1 cellular context compared by ENCODE assay signal in genomic region chr15:75367913-75368688, GRCh38.
TF ChIP-seq lines count a peak whose summit lies in the region.

MAN2C1 (minus strand) TSS chr15:75368607; CDS start chr15:75368583, 24 bp downstream.

TF ChIP-seq in K562, 482 proteins besides CTCF, POLR2A, EP300 and RAD21 (continued from another document and continues in another):
- TF ChIP-seq, protein P1, sequence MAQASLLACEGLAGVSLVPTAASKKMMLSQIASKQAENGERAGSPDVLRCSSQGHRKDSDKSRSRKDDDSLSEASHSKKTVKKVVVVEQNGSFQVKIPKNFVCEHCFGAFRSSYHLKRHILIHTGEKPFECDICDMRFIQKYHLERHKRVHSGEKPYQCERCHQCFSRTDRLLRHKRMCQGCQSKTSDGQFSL (CRISPR knock-in tag; IDR thresholded peaks at IDR 0.05), result 0 out of 2 replicates have a peak, but pooled peaks have one; percentile 22
- TF ChIP-seq, protein P1 (tag; IDR thresholded peaks at IDR 0.05), result no peak
- TF ChIP-seq, protein P2, sequence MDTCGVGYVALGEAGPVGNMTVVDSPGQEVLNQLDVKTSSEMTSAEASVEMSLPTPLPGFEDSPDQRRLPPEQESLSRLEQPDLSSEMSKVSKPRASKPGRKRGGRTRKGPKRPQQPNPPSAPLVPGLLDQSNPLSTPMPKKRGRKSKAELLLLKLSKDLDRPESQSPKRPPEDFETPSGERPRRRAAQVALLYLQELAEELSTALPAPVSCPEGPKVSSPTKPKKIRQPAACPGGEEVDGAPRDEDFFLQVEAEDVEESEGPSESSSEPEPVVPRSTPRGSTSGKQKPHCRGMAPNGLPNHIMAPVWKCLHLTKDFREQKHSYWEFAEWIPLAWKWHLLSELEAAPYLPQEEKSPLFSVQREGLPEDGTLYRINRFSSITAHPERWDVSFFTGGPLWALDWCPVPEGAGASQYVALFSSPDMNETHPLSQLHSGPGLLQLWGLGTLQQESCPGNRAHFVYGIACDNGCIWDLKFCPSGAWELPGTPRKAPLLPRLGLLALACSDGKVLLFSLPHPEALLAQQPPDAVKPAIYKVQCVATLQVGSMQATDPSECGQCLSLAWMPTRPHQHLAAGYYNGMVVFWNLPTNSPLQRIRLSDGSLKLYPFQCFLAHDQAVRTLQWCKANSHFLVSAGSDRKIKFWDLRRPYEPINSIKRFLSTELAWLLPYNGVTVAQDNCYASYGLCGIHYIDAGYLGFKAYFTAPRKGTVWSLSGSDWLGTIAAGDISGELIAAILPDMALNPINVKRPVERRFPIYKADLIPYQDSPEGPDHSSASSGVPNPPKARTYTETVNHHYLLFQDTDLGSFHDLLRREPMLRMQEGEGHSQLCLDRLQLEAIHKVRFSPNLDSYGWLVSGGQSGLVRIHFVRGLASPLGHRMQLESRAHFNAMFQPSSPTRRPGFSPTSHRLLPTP (IDR thresholded peaks at IDR 0.05; ENCODE audit: borderline replicate concordance, extremely low read depth, insufficient read length), result no peak
- no peak for TF ChIP-seq DDX20 (tag; IDR thresholded peaks at IDR 0.05; ENCODE audit: low read depth)
- TF ChIP-seq MECOM (CRISPR knock-in tag; IDR thresholded peaks at IDR 0.05), result no peak
- TF ChIP-seq ZNF212 (CRISPR knock-in tag; IDR thresholded peaks at IDR 0.05), result no peak
- TF ChIP-seq RBM25 (IDR thresholded peaks at IDR 0.05; ENCODE audit: low read depth, low read length, severe bottlenecking), result no peak
- TF ChIP-seq POLR2AphosphoS2 (IDR thresholded peaks at IDR 0.05; ENCODE audit: low read length), result no peak; the same call in 1 of the 2 replicates
- no peak for TF ChIP-seq NR0B1 (IDR thresholded peaks at IDR 0.05; ENCODE audit: partially characterized antibody)
- TF ChIP-seq, protein P3, sequence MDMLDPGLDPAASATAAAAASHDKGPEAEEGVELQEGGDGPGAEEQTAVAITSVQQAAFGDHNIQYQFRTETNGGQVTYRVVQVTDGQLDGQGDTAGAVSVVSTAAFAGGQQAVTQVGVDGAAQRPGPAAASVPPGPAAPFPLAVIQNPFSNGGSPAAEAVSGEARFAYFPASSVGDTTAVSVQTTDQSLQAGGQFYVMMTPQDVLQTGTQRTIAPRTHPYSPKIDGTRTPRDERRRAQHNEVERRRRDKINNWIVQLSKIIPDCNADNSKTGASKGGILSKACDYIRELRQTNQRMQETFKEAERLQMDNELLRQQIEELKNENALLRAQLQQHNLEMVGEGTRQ (CRISPR knock-in tag; IDR thresholded peaks at IDR 0.05), result no peak; the same call in 1 of the 2 replicates
- TF ChIP-seq ZNF449 (CRISPR knock-in tag; IDR thresholded peaks at IDR 0.05), result no peak
- TF ChIP-seq TAF15 (IDR thresholded peaks at IDR 0.05; ENCODE audit: low read depth, low read length), result no peak
- TF ChIP-seq MEF2D (tag; conservative IDR thresholded peaks at IDR 0.05; ENCODE audit: low read depth), result no peak
- no peak for TF ChIP-seq DLX4 (CRISPR knock-in tag; IDR thresholded peaks at IDR 0.05)
- no peak for TF ChIP-seq CBX8 (IDR thresholded peaks at IDR 0.05; ENCODE audit: borderline replicate concordance, extremely low read depth, low read depth, low read length, poor library complexity, severe bottlenecking)
- TF ChIP-seq NCOA1 (IDR thresholded peaks at IDR 0.05; ENCODE audit: low read depth), result peak; percentile 99
- peak; percentile 17; the same call in 1 of the 2 replicates for TF ChIP-seq CAMTA2 (CRISPR knock-in tag; conservative IDR thresholded peaks at IDR 0.05)
- no peak for TF ChIP-seq ZC3H4 (CRISPR knock-in tag; IDR thresholded peaks at IDR 0.05; ENCODE audit: borderline replicate concordance)
- TF ChIP-seq ZKSCAN1 (IDR thresholded peaks at IDR 0.05; ENCODE audit: low read depth, low read length), result peak; percentile 73
- peak in 1 of 2 experiments; percentile 99; a peak in 2 of 4 replicates for TF ChIP-seq TRIM24 (IDR thresholded peaks at IDR 0.05)
- TF ChIP-seq, protein P4, sequence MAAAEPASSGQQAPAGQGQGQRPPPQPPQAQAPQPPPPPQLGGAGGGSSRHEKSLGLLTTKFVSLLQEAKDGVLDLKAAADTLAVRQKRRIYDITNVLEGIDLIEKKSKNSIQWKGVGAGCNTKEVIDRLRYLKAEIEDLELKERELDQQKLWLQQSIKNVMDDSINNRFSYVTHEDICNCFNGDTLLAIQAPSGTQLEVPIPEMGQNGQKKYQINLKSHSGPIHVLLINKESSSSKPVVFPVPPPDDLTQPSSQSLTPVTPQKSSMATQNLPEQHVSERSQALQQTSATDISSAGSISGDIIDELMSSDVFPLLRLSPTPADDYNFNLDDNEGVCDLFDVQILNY (CRISPR knock-in tag; IDR thresholded peaks at IDR 0.05), result peak; percentile 63
- peak; percentile 98 for TF ChIP-seq RBFOX2 (IDR thresholded peaks at IDR 0.05; ENCODE audit: low read depth, low read length)
- peak; percentile 50 for TF ChIP-seq HDAC3 (IDR thresholded peaks at IDR 0.05; ENCODE audit: borderline replicate concordance, partially characterized antibody)
- TF ChIP-seq, protein P5, sequence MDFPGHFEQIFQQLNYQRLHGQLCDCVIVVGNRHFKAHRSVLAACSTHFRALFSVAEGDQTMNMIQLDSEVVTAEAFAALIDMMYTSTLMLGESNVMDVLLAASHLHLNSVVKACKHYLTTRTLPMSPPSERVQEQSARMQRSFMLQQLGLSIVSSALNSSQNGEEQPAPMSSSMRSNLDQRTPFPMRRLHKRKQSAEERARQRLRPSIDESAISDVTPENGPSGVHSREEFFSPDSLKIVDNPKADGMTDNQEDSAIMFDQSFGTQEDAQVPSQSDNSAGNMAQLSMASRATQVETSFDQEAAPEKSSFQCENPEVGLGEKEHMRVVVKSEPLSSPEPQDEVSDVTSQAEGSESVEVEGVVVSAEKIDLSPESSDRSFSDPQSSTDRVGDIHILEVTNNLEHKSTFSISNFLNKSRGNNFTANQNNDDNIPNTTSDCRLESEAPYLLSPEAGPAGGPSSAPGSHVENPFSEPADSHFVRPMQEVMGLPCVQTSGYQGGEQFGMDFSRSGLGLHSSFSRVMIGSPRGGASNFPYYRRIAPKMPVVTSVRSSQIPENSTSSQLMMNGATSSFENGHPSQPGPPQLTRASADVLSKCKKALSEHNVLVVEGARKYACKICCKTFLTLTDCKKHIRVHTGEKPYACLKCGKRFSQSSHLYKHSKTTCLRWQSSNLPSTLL (IDR thresholded peaks at IDR 0.05), result no peak
- TF ChIP-seq, protein P6, sequence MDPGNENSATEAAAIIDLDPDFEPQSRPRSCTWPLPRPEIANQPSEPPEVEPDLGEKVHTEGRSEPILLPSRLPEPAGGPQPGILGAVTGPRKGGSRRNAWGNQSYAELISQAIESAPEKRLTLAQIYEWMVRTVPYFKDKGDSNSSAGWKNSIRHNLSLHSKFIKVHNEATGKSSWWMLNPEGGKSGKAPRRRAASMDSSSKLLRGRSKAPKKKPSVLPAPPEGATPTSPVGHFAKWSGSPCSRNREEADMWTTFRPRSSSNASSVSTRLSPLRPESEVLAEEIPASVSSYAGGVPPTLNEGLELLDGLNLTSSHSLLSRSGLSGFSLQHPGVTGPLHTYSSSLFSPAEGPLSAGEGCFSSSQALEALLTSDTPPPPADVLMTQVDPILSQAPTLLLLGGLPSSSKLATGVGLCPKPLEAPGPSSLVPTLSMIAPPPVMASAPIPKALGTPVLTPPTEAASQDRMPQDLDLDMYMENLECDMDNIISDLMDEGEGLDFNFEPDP (CRISPR knock-in tag; IDR thresholded peaks at IDR 0.05), result no peak
- peak in 1 of 2 experiments; percentile 37; a peak in 1 of 4 replicates for TF ChIP-seq FOXA3 (CRISPR knock-in tag; conservative IDR thresholded peaks at IDR 0.05 in 1 of 2, IDR thresholded peaks at IDR 0.05 in 1 of 2)
- TF ChIP-seq, protein P7, sequence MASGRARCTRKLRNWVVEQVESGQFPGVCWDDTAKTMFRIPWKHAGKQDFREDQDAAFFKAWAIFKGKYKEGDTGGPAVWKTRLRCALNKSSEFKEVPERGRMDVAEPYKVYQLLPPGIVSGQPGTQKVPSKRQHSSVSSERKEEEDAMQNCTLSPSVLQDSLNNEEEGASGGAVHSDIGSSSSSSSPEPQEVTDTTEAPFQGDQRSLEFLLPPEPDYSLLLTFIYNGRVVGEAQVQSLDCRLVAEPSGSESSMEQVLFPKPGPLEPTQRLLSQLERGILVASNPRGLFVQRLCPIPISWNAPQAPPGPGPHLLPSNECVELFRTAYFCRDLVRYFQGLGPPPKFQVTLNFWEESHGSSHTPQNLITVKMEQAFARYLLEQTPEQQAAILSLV (tag; IDR thresholded peaks at IDR 0.05), result no peak
- no peak for TF ChIP-seq ZNF77 (CRISPR knock-in tag; IDR thresholded peaks at IDR 0.05)
- no peak for TF ChIP-seq CHD4 (IDR thresholded peaks at IDR 0.05; ENCODE audit: insufficient read depth, insufficient replicate concordance, low read depth, low read length, poor library complexity, severe bottlenecking)
- TF ChIP-seq MTF1 (CRISPR knock-in tag; IDR thresholded peaks at IDR 0.05; ENCODE audit: borderline replicate concordance), result no peak
- TF ChIP-seq ZNF696 (CRISPR knock-in tag; conservative IDR thresholded peaks at IDR 0.05), result no peak
- TF ChIP-seq ZFPM2 (CRISPR knock-in tag; IDR thresholded peaks at IDR 0.05), result no peak
- TF ChIP-seq NR2F6 (CRISPR knock-in tag; IDR thresholded peaks at IDR 0.05), result no peak
- no peak for TF ChIP-seq TEAD2 (tag; IDR thresholded peaks at IDR 0.05)
- TF ChIP-seq FOXK2 (conservative IDR thresholded peaks at IDR 0.05 in 1 of 2, IDR thresholded peaks at IDR 0.05 in 1 of 2; ENCODE audit: low read depth in 2 of 2), result peak; percentile 10 to 40; a peak in 1 of 4 replicates
- TF ChIP-seq NCOA4 (IDR thresholded peaks at IDR 0.05; ENCODE audit: partially characterized antibody), result no peak
- peak in 1 of 2 experiments; percentile 65 for TF ChIP-seq AFF1 (IDR thresholded peaks at IDR 0.05; ENCODE audit: low read depth in 1 of 2, partially characterized antibody in 2 of 2)
- no peak for TF ChIP-seq ZNF589 (CRISPR knock-in tag; IDR thresholded peaks at IDR 0.05; ENCODE audit: low read depth)
- no peak for TF ChIP-seq MCM5 (IDR thresholded peaks at IDR 0.05; ENCODE audit: low read depth)
- TF ChIP-seq MEF2A (IDR thresholded peaks at IDR 0.05; ENCODE audit: control insufficient read depth, low read depth, low read length), result 0 out of 2 replicates have a peak, but pooled peaks have one; percentile 55
- TF ChIP-seq ELF4 (CRISPR knock-in tag; IDR thresholded peaks at IDR 0.05), result no peak
- peak; percentile 67; the same call in 1 of the 2 replicates for TF ChIP-seq THRAP3 (IDR thresholded peaks at IDR 0.05; ENCODE audit: borderline replicate concordance)
- TF ChIP-seq SLC30A9 (CRISPR knock-in tag; IDR thresholded peaks at IDR 0.05), result no peak
- TF ChIP-seq ZNF408 (CRISPR knock-in tag; IDR thresholded peaks at IDR 0.05; ENCODE audit: low read depth), result no peak
- TF ChIP-seq BCOR (IDR thresholded peaks at IDR 0.05), result 0 out of 2 replicates have a peak, but pooled peaks have one; percentile 19
- no peak for TF ChIP-seq HSF4 (CRISPR knock-in tag; IDR thresholded peaks at IDR 0.05; ENCODE audit: borderline replicate concordance)
- peak; percentile 20 to 48; a peak in 3 of 4 replicates for TF ChIP-seq SIX5 (IDR thresholded peaks at IDR 0.05; ENCODE audit: borderline replicate concordance in 1 of 2, insufficient read depth in 1 of 2, low read depth in 1 of 2, low read length in 2 of 2)
